In the genomic region with DNA sequence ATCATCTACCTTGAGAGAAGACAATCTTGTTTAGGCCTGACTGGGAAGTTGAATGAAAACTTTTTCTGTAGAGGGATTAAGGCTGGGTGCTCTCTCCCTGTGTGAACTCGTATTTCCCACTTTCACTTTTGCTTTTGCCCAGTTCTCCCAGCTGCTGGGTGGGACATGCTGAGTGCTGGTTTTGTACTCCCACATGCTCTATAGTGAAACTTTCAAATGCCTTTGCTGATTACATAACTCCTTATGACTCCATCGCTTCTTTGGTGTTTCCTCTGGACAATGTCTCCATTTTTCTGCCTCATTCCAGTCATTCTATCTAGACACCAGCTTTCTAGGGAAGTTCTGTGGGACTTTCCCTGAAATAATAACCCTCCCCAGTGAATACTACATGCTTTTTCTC, we compare ENCODE assay signal across 8 cellular contexts.
A peak's percentile ranks its signal among the peaks of the same experiment; 100 is the strongest.
DNase-seq lines count a peak whose midpoint lies in the region; ATAC-seq and TF ChIP-seq lines count a peak whose summit lies in the region.

No MANE protein-coding gene starts in this region.

- H3K4me3 ChIP-seq in left lung (no peak overlapping the region), psoas muscle (no peak overlapping the region)

- no peak overlapping the region for H3K4me3 Mint-ChIP-seq in activated CD4-positive, alpha-beta T cell treated with anti-CD3 and anti-CD28 coated beads, Interleukin-2, amount 10 ng/mL, durations not matched to agents 7 days and 5 days

- peaks cover 23% of the 10 kb centered on the region for H3K4me1 Mint-ChIP-seq in activated CD4-positive, alpha-beta T cell treated with anti-CD3 and anti-CD28 coated beads, Interleukin-2, amount 10 ng/mL, durations not matched to agents 7 days and 5 days

- TF ChIP-seq CTCF in left lung (IDR thresholded peaks at IDR 0.05) (no peak), psoas muscle (IDR thresholded peaks at IDR 0.05) (no peak)

- peak overlapping the region; percentile 43 for H3K27ac Mint-ChIP-seq in activated CD4-positive, alpha-beta T cell treated with anti-CD3 and anti-CD28 coated beads, Interleukin-2, amount 10 ng/mL, durations not matched to agents 7 days and 5 days

- no peaks in the 10 kb centered on the region for H3K27me3 Mint-ChIP-seq in activated CD4-positive, alpha-beta T cell treated with anti-CD3 and anti-CD28 coated beads, Interleukin-2, amount 10 ng/mL, durations not matched to agents 7 days and 5 days

- no peaks in the 10 kb centered on the region for H3K36me3 Mint-ChIP-seq in activated CD4-positive, alpha-beta T cell treated with anti-CD3 and anti-CD28 coated beads, Interleukin-2, amount 10 ng/mL, durations not matched to agents 7 days and 5 days (ENCODE audit: low read depth)

- H3K4me1 ChIP-seq in left lung (peaks cover 0 to 15% of the 10 kb centered on the region in 2 donors), psoas muscle (no peaks in the 10 kb centered on the region)

- ATAC-seq in HG03095 (IDR thresholded peaks at IDR 0.05; ENCODE audit: unreplicated experiment) (peak; percentile 51), left lung (peak; percentile 95), psoas muscle (no peak)

- CTCF ChIA-PET in activated CD4-positive, alpha-beta T cell treated with anti-CD3 and anti-CD28 coated beads, Interleukin-2, amount 10 ng/mL, durations not matched to agents 7 days and 5 days (lab: Charles Lee), result interaction anchor here (0.7 kb wide), 1 partner anchor 633 kb away, joined by 4 read pairs; no protein-coding TSS in a partner anchor

- DNase-seq in activated CD4-positive, alpha-beta T cell treated with anti-CD3 and anti-CD28 coated beads, Interleukin-2, amount 10 ng/mL, durations not matched to agents 7 days and 5 days, result no peak
- no peak for DNase-seq in activated CD4-positive, alpha-beta T cell treated with anti-CD3 and anti-CD28 coated beads for 1 hour
- DNase-seq in amniotic epithelial cell (ENCODE audit: low read depth) (peak; percentile 95), left lung (peak in 1 of 2 donors; percentile 36), psoas muscle (no peak), substantia nigra (lab: John Stamatoyannopoulos, UW) (no peak), T-helper 1 cell (no peak)

- H3K9me3 ChIP-seq in left lung (no peaks in the 10 kb centered on the region), psoas muscle (no peaks in the 10 kb centered on the region)

- no peaks in the 10 kb centered on the region for H3K36me3 ChIP-seq in left lung
- no peaks in the 10 kb centered on the region for H3K36me3 ChIP-seq in psoas muscle (ENCODE audit: insufficient read depth in 1 of 2, low read depth in 1 of 2)

- no peaks in the 10 kb centered on the region for H3K9me3 Mint-ChIP-seq in activated CD4-positive, alpha-beta T cell treated with anti-CD3 and anti-CD28 coated beads, Interleukin-2, amount 10 ng/mL, durations not matched to agents 7 days and 5 days

- POLR2A ChIA-PET in activated CD4-positive, alpha-beta T cell treated with anti-CD3 and anti-CD28 coated beads, Interleukin-2, amount 10 ng/mL, durations not matched to agents 7 days and 5 days (lab: Charles Lee), result no interaction called here

- WGBS in psoas muscle, 3 donors, result 2 to 4% (median 3%) methylated on average over 2 of the region's 2 CpGs

- no peak overlapping the region for H3K27ac ChIP-seq in left lung
- H3K27ac ChIP-seq in psoas muscle, result no peak overlapping the region
- H3K27ac ChIP-seq in substantia nigra (ENCODE audit: low read depth, low read length, poor library complexity, severe bottlenecking), result no peak overlapping the region

- intact Hi-C loops in left lung (cut with DNase I) (no loop called here), psoas muscle (cut with DNase I) (no loop called here)

- H3K27me3 ChIP-seq in left lung (no peaks in the 10 kb centered on the region), psoas muscle (ENCODE audit: insufficient read depth in 3 of 3, low read length in 2 of 3) (no peaks in the 10 kb centered on the region)

Comparison
In these comparisons a context has a peak if more than half of its experiments do, and no peak if none do; other contexts are left out.
1. ATAC-seq: peak in HG03095 (single experiment) and left lung (single experiment); none in psoas muscle (0 of 4).